In the genomic region with DNA sequence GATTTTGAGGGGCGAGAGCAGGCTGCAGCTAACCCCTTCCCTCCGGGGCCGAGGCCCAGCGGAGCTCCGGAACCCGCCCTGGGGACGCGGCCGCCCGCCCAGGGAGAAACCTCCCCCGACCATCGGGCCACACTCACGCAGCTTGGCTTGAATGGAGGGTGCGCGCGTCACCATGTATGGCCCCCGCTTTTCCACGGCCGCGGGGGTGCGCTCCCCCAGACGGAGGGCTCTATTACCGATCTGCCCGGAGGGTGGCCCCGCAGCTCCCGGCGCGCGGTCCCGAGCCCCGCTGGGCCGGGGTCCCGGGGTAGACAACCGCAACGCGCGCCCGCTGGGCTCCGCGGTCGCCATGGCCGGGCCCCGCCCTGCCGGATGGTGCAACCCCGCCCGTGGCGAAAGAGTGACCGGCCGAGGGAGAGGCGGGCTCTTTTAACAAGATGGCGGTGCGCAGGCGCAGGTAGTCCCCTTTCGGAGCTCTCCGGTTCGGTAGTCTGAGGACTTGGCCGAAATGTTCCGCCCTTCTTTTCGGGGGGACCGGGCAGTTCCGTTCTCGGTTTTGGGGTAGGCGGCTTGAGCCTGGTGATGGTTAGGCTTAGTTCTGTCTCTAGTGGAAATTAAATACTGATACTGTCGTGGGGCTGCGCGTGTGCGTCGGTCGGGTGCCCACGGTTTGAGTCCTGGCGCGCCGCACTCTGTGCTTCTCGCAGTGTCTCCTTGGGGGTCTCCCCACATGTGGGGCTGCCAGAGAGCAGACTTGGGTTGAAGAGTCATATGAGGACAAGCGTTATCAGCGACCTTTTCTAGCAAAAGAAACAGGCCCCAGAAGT, we compare ENCODE assay signal across 1 cellular context.
TF ChIP-seq lines count a peak whose summit lies in the region.

TSS of gene FAM219B (minus strand) at position 402 of the 827 bp plus-strand sequence. CDS start at position 351, 51 bp downstream.

TF ChIP-seq in HEK293, 187 proteins besides CTCF, POLR2A, EP300 and RAD21 (continued from another document):
- peak; percentile 57; the same call in 1 of the 2 replicates for TF ChIP-seq PRDM10 (tag by site-specific recombination; IDR thresholded peaks at IDR 0.05)
- no peak for TF ChIP-seq SCRT1 (tag by site-specific recombination; IDR thresholded peaks at IDR 0.05; ENCODE audit: borderline replicate concordance)
- no peak for TF ChIP-seq ZNF596 (tag by site-specific recombination; IDR thresholded peaks at IDR 0.05)
- TF ChIP-seq ZBTB26 (tag by site-specific recombination; optimal IDR thresholded peaks at IDR 0.05) = peak; percentile 99
- TF ChIP-seq ZNF76 (tag by site-specific recombination; IDR thresholded peaks at IDR 0.05; ENCODE audit: borderline replicate concordance, low read depth) = peak; percentile 42; the same call in 1 of the 2 replicates
- TF ChIP-seq ZNF2 (tag by site-specific recombination; IDR thresholded peaks at IDR 0.05) = peak; percentile 6; the same call in 1 of the 2 replicates
- TF ChIP-seq, protein P1, sequence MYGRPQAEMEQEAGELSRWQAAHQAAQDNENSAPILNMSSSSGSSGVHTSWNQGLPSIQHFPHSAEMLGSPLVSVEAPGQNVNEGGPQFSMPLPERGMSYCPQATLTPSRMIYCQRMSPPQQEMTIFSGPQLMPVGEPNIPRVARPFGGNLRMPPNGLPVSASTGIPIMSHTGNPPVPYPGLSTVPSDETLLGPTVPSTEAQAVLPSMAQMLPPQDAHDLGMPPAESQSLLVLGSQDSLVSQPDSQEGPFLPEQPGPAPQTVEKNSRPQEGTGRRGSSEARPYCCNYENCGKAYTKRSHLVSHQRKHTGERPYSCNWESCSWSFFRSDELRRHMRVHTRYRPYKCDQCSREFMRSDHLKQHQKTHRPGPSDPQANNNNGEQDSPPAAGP (tag by site-specific recombination; IDR thresholded peaks at IDR 0.05) = peak; percentile 22; the same call in 1 of the 2 replicates
- peak; percentile 84 for TF ChIP-seq ZBTB17 (tag by site-specific recombination; IDR thresholded peaks at IDR 0.05)
- no peak for TF ChIP-seq ZNF521 (tag by site-specific recombination; IDR thresholded peaks at IDR 0.05)
- TF ChIP-seq, protein P2, sequence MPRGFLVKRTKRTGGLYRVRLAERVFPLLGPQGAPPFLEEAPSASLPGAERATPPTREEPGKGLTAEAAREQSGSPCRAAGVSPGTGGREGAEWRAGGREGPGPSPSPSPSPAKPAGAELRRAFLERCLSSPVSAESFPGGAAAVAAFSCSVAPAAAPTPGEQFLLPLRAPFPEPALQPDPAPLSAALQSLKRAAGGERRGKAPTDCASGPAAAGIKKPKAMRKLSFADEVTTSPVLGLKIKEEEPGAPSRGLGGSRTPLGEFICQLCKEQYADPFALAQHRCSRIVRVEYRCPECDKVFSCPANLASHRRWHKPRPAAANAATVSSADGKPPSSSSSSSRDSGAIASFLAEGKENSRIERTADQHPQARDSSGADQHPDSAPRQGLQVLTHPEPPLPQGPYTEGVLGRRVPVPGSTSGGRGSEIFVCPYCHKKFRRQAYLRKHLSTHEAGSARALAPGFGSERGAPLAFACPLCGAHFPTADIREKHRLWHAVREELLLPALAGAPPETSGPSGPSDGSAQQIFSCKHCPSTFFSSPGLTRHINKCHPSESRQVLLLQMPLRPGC (tag by site-specific recombination; IDR thresholded peaks at IDR 0.05) = 0 out of 2 replicates have a peak, but pooled peaks have one; percentile 32
- peak; percentile 90; the same call in 1 of the 2 replicates for TF ChIP-seq YY1 (tag by site-specific recombination; IDR thresholded peaks at IDR 0.05)
- peak; percentile 60 for TF ChIP-seq YY2 (tag by site-specific recombination; IDR thresholded peaks at IDR 0.05)
- TF ChIP-seq ZNF335 (tag by site-specific recombination; conservative IDR thresholded peaks at IDR 0.05) = peak; percentile 86
- TF ChIP-seq KLF8 (tag by site-specific recombination; IDR thresholded peaks at IDR 0.05) = 0 out of 2 replicates have a peak, but pooled peaks have one; percentile 77
- TF ChIP-seq ZBTB48 (tag by site-specific recombination; IDR thresholded peaks at IDR 0.05) = no peak
- peak; percentile 8; the same call in 1 of the 2 replicates for TF ChIP-seq ZNF394 (tag by site-specific recombination; IDR thresholded peaks at IDR 0.05; ENCODE audit: borderline replicate concordance)
- TF ChIP-seq, protein P3, sequence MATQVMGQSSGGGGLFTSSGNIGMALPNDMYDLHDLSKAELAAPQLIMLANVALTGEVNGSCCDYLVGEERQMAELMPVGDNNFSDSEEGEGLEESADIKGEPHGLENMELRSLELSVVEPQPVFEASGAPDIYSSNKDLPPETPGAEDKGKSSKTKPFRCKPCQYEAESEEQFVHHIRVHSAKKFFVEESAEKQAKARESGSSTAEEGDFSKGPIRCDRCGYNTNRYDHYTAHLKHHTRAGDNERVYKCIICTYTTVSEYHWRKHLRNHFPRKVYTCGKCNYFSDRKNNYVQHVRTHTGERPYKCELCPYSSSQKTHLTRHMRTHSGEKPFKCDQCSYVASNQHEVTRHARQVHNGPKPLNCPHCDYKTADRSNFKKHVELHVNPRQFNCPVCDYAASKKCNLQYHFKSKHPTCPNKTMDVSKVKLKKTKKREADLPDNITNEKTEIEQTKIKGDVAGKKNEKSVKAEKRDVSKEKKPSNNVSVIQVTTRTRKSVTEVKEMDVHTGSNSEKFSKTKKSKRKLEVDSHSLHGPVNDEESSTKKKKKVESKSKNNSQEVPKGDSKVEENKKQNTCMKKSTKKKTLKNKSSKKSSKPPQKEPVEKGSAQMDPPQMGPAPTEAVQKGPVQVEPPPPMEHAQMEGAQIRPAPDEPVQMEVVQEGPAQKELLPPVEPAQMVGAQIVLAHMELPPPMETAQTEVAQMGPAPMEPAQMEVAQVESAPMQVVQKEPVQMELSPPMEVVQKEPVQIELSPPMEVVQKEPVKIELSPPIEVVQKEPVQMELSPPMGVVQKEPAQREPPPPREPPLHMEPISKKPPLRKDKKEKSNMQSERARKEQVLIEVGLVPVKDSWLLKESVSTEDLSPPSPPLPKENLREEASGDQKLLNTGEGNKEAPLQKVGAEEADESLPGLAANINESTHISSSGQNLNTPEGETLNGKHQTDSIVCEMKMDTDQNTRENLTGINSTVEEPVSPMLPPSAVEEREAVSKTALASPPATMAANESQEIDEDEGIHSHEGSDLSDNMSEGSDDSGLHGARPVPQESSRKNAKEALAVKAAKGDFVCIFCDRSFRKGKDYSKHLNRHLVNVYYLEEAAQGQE (tag by site-specific recombination; IDR thresholded peaks at IDR 0.05) = 0 out of 2 replicates have a peak, but pooled peaks have one; percentile 32
- TF ChIP-seq ZBTB10 (tag by site-specific recombination; IDR thresholded peaks at IDR 0.05) = peak; percentile 64
- peak; percentile 70 for TF ChIP-seq ZFHX2 (tag by site-specific recombination; conservative IDR thresholded peaks at IDR 0.05)
- peak; percentile 47; the same call in 1 of the 2 replicates for TF ChIP-seq ZNF184 (tag by site-specific recombination; IDR thresholded peaks at IDR 0.05)
- TF ChIP-seq KLF1 (tag by site-specific recombination; IDR thresholded peaks at IDR 0.05) = peak; percentile 31
- peak; percentile 33; the same call in 1 of the 2 replicates for TF ChIP-seq KLF16 (tag by site-specific recombination; IDR thresholded peaks at IDR 0.05)
- TF ChIP-seq ZXDB (tag by site-specific recombination; IDR thresholded peaks at IDR 0.05) = peak; percentile 39; the same call in 1 of the 2 replicates
- TF ChIP-seq MYNN (tag by site-specific recombination; IDR thresholded peaks at IDR 0.05; ENCODE audit: borderline replicate concordance) = peak; percentile 44; the same call in 1 of the 2 replicates
- no peak for TF ChIP-seq ZNF140 (tag by site-specific recombination; IDR thresholded peaks at IDR 0.05)
- TF ChIP-seq, protein P4, sequence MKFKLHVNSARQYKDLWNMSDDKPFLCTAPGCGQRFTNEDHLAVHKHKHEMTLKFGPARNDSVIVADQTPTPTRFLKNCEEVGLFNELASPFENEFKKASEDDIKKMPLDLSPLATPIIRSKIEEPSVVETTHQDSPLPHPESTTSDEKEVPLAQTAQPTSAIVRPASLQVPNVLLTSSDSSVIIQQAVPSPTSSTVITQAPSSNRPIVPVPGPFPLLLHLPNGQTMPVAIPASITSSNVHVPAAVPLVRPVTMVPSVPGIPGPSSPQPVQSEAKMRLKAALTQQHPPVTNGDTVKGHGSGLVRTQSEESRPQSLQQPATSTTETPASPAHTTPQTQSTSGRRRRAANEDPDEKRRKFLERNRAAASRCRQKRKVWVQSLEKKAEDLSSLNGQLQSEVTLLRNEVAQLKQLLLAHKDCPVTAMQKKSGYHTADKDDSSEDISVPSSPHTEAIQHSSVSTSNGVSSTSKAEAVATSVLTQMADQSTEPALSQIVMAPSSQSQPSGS (tag by site-specific recombination; IDR thresholded peaks at IDR 0.05; ENCODE audit: low read depth) = no peak
- no peak for TF ChIP-seq ZNF629 (tag by site-specific recombination; IDR thresholded peaks at IDR 0.05)
- peak; percentile 35; the same call in 1 of the 2 replicates for TF ChIP-seq KLF9 (tag by site-specific recombination; IDR thresholded peaks at IDR 0.05; ENCODE audit: low read depth)
- TF ChIP-seq HOXD13 (CRISPR knock-in tag; IDR thresholded peaks at IDR 0.05; ENCODE audit: borderline replicate concordance) = no peak
- no peak for TF ChIP-seq SETDB1 (IDR thresholded peaks at IDR 0.05; ENCODE audit: insufficient read length, low read length)
